Comparison of ENCODE assay signal across 1 cellular context in genomic region chr2:10452334-10452733, GRCh38.
TF ChIP-seq lines count a peak whose summit lies in the region.

No MANE protein-coding gene starts in this region.

TF ChIP-seq in HepG2, 621 proteins besides CTCF, POLR2A, EP300 and RAD21 (continued from another document and continues in another):
- TF ChIP-seq PBX2 (CRISPR knock-in tag; IDR thresholded peaks at IDR 0.05) = no peak
- no peak for TF ChIP-seq PRDM4 (CRISPR knock-in tag; IDR thresholded peaks at IDR 0.05; ENCODE audit: borderline replicate concordance)
- TF ChIP-seq NFAT5 (CRISPR knock-in tag; IDR thresholded peaks at IDR 0.05) = no peak
- TF ChIP-seq DMAP1 (CRISPR knock-in tag; IDR thresholded peaks at IDR 0.05) = no peak
- TF ChIP-seq ZNF850 (CRISPR knock-in tag; conservative IDR thresholded peaks at IDR 0.05) = no peak
- TF ChIP-seq GPN1 (CRISPR knock-in tag; IDR thresholded peaks at IDR 0.05; ENCODE audit: borderline replicate concordance) = no peak
- TF ChIP-seq RARG (CRISPR knock-in tag; IDR thresholded peaks at IDR 0.05; ENCODE audit: low read depth) = no peak
- TF ChIP-seq ZBTB38 (CRISPR knock-in tag; IDR thresholded peaks at IDR 0.05) = no peak
- TF ChIP-seq ZNF354B (CRISPR knock-in tag; IDR thresholded peaks at IDR 0.05) = no peak
- no peak for TF ChIP-seq ZNF740 (CRISPR knock-in tag; IDR thresholded peaks at IDR 0.05)
- 0 out of 2 replicates have a peak, but pooled peaks have one; percentile 41 for TF ChIP-seq HOXA5 (CRISPR knock-in tag; IDR thresholded peaks at IDR 0.05)
- no peak for TF ChIP-seq KIAA2018 (CRISPR knock-in tag; IDR thresholded peaks at IDR 0.05; ENCODE audit: borderline replicate concordance)
- TF ChIP-seq ZNF20 (CRISPR knock-in tag; IDR thresholded peaks at IDR 0.05) = no peak
- TF ChIP-seq MNT (IDR thresholded peaks at IDR 0.05) = no peak
- no peak for TF ChIP-seq LRRFIP1 (CRISPR knock-in tag; conservative IDR thresholded peaks at IDR 0.05)
- no peak for TF ChIP-seq ZBTB3 (CRISPR knock-in tag; IDR thresholded peaks at IDR 0.05; ENCODE audit: borderline replicate concordance, low read depth)
- TF ChIP-seq NCOR1 (IDR thresholded peaks at IDR 0.05; ENCODE audit: borderline replicate concordance, low read length) = no peak
- TF ChIP-seq SNAPC4 (CRISPR knock-in tag; IDR thresholded peaks at IDR 0.05) = no peak
- no peak for TF ChIP-seq ZNF577 (CRISPR knock-in tag; IDR thresholded peaks at IDR 0.05; ENCODE audit: borderline replicate concordance, low read depth)
- TF ChIP-seq SAP130 (CRISPR knock-in tag; IDR thresholded peaks at IDR 0.05; ENCODE audit: low read depth) = peak; percentile 86
